34 cellular contexts compared by ENCODE assay signal in genomic region chr3:54889731-54890130, GRCh38. TPM values are rescaled to one million over a fixed set of nuclear protein-coding genes. Genes with fewer than 3 reads are reported as not detected.
"Had no signal": no experiment of that assay in that cellular context is flagged by ENCODE, and none has a peak within 500 bp of the region (broad histone marks: within the 10 kb centered on the region; RNA-seq: fewer than 3 reads in every experiment).

No MANE protein-coding gene starts in this region.

- H3K36me3 ChIP-seq: brain microvascular endothelial cell, neural progenitor cell, spleen, upper lobe of left lung, vagina had no signal

- H2AFZ ChIP-seq: neural progenitor cell had no signal

- FAIRE-seq: astrocyte, endothelial cell of umbilical vein, frontal cortex had no signal

- H3K4me3 ChIP-seq: neural progenitor cell, spleen, upper lobe of left lung, vagina had no signal

- H3K27me3 ChIP-seq: brain microvascular endothelial cell, neural progenitor cell, spleen, upper lobe of left lung, vagina had no signal

- H3K9ac ChIP-seq: neural progenitor cell had no signal

- H3K27ac ChIP-seq: brain microvascular endothelial cell, neural progenitor cell, spleen, upper lobe of left lung, vagina had no signal

- H3K9me3 ChIP-seq: spleen, upper lobe of left lung, vagina had no signal

- H3K4me2 ChIP-seq: neural progenitor cell had no signal

- H3K4me1 ChIP-seq: neural progenitor cell had no signal

- ATAC-seq: natural killer cell, right cardiac atrium, SK-N-SH treated with all-trans-retinoic acid at 6 μM for 48 hours had no signal

- DNase-seq: activated CD4-positive, alpha-beta memory T cell treated with anti-CD3 and anti-CD28 coated beads for 36 hours; activated CD4-positive, alpha-beta T cell treated with anti-CD3 and anti-CD28 coated beads, Interleukin-2, amount 10 ng/mL, durations not matched to agents 24 days and 14 days; activated CD4-positive, CD25-positive, alpha-beta regulatory T cell treated with anti-CD3 and anti-CD28 coated beads, Interleukin-2, amount 50 U/mL, for 72 hours; activated CD8-positive, alpha-beta memory T cell treated with anti-CD3 and anti-CD28 coated beads, Interleukin-2, amount 50 U/mL, for 4 hours; activated effector memory CD4-positive, alpha-beta T cell treated with anti-CD3 and anti-CD28 coated beads, Interleukin-2, amount 50 U/mL, for 16 hours; activated naive CD4-positive, alpha-beta T cell treated with anti-CD3 and anti-CD28 coated beads for 36 hours; activated naive CD8-positive, alpha-beta T cell treated with anti-CD3 and anti-CD28 coated beads, Interleukin-2, amount 10 ng/mL, durations not matched to agents 7 days and 5 days; activated T-cell treated with anti-CD3 and anti-CD28 coated beads, Interleukin-2, amount 50 U/mL, for 1 hour; brain microvascular endothelial cell; caudate nucleus; cortex of kidney; glutamatergic neuron; hippocampal formation; natural killer cell; occipital lobe; posterior cingulate gyrus; right cardiac atrium; spleen; stimulated activated CD4-positive, alpha-beta T cell treated with anti-CD3 and anti-CD28 coated beads, Interleukin-2, amount 100 ng/mL, for 48 hours; stimulated activated naive CD4-positive, alpha-beta T cell treated with Interleukin-2 at 50 U/mL for 16 hours; T-helper 2 cell had no signal

RNA-seq across cellular contexts. Expression of gene LRTM1, which starts 38.1 kb away (rescaled TPM):
- total RNA-seq: activated CD4-positive, alpha-beta memory T cell treated with anti-CD3 and anti-CD28 coated beads for 36 hours; activated CD4-positive, alpha-beta T cell treated with anti-CD3 and anti-CD28 coated beads, Interleukin-2, amount 10 ng/mL, durations not matched to agents 24 days and 14 days; activated CD8-positive, alpha-beta memory T cell treated with anti-CD3 and anti-CD28 coated beads for 36 hours; activated naive CD4-positive, alpha-beta T cell treated with anti-CD3 and anti-CD28 coated beads for 36 hours; activated naive CD8-positive, alpha-beta T cell treated with anti-CD3 and anti-CD28 coated beads, Interleukin-2, amount 10 ng/mL, durations not matched to agents 7 days and 5 days; activated T-helper 1 cell treated with anti-CD3 and anti-CD28 coated beads, Interleukin-12 subunit alpha, Interleukin-12 subunit beta, Interleukin-2, Interleukin-4 antibody, amounts not matched to agents 30 ng/mL and 10 ng/mL and 1 ng/mL, durations not matched to agents 14 hours and 24 hours and 36 hours; astrocyte; chondrocyte; endothelial cell of umbilical vein; frontal cortex; kidney epithelial cell; lower leg skin; natural killer cell; occipital lobe; right cardiac atrium; upper lobe of left lung; vagina had no signal
- polyA plus RNA-seq: endothelial cell of umbilical vein, esophagus, right cardiac atrium had no signal
